Comparison of ENCODE assay signal across 7 cellular contexts in genomic region chr5:134554319-134555222, GRCh38. TPM values are rescaled to one million over a fixed set of nuclear protein-coding genes. Genes with fewer than 3 reads are reported as not detected.
A peak's percentile ranks its signal among the peaks of the same experiment; 100 is the strongest.
DNase-seq lines count a peak whose midpoint lies in the region; ATAC-seq, FAIRE-seq and TF ChIP-seq lines count a peak whose summit lies in the region.

No MANE protein-coding gene starts in this region.

- DNase-seq in T-helper 1 cell, result peak; percentile 36 to 48 (median 44)
- peak; percentile 14 for DNase-seq in bronchial epithelial cell (ENCODE audit: low read depth)
- peak; percentile 55 for DNase-seq in lower lobe of right lung
- DNase-seq in stimulated activated naive CD8-positive, alpha-beta T cell treated with anti-CD3 and anti-CD28 coated beads, Interleukin-15, Interleukin-2, amounts not matched to agents 100 U/mL and 50 U/mL, for 24 hours, result peak; percentile 74
- no peak for DNase-seq in ecto neural progenitor cell (ENCODE audit: low spot score)

- ATAC-seq in GM18520 (IDR thresholded peaks at IDR 0.05; ENCODE audit: unreplicated experiment), result peak; percentile 37
- peak; percentile 47 for ATAC-seq in HG02885 (IDR thresholded peaks at IDR 0.05; ENCODE audit: poor library complexity, unreplicated experiment)
- ATAC-seq in lower lobe of right lung, result peak; percentile 76 to 85
- peak; percentile 45 for ATAC-seq in stimulated activated naive CD8-positive, alpha-beta T cell treated with anti-CD3 and anti-CD28 coated beads, Interleukin-15, Interleukin-2, amounts not matched to agents 100 U/mL and 50 U/mL, for 24 hours

- H3K36me3 ChIP-seq in bronchial epithelial cell (ENCODE audit: control insufficient read depth, insufficient read depth, low read length) (peaks cover 11% of the 10 kb centered on the region), lower lobe of right lung (peaks cover 75% of the 10 kb centered on the region)

- no peak for FAIRE-seq in bronchial epithelial cell (lab: Jason Lieb, UNC)

- peaks cover 54% of the 10 kb centered on the region for H3K4me1 ChIP-seq in lower lobe of right lung

- H3K9me3 ChIP-seq in lower lobe of right lung, result no peaks in the 10 kb centered on the region

- no peak for TF ChIP-seq CTCF in bronchial epithelial cell (IDR thresholded peaks at IDR 0.05; ENCODE audit: insufficient read depth, low read length, severe bottlenecking)
- TF ChIP-seq CTCF in lower lobe of right lung (IDR thresholded peaks at IDR 0.05), result no peak

- intact Hi-C loops in lower lobe of right lung (cut with DNase I), result no loop called here

- H3K4me3 ChIP-seq in bronchial epithelial cell (ENCODE audit: low read depth, low read length) (no peak overlapping the region), lower lobe of right lung (no peak overlapping the region)

- peak overlapping the region; percentile 69 for H3K27ac ChIP-seq in lower lobe of right lung

- H3K27me3 ChIP-seq in bronchial epithelial cell (ENCODE audit: control insufficient read depth, insufficient read depth, low read length), result no peaks in the 10 kb centered on the region
- H3K27me3 ChIP-seq in lower lobe of right lung (ENCODE audit: low read depth), result no peaks in the 10 kb centered on the region

RNA-seq across cellular contexts. Expression of gene JADE2, which starts 29.1 kb away (rescaled TPM):
- total RNA-seq in bronchial epithelial cell (12.8 and 17.1 TPM in 2 replicates), lower lobe of right lung (79.4 TPM)
